In the genomic region with DNA sequence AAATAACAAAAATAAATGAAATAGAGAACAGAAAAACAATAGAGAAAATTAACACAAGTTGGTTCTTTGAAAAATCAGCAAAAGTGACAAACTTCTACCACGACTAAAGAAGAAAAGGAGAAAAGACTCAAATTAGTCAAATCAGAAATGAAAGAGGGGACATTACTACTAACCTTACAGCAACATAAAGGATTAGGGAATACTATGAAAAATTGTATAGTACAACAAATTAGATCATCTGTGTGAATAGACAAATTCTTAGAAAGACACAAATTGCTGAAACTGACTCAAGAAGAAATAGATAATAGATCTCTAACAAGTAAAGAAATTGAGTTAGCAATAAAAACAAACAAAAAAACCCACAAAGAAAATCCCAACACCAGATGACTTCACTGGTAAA, we compare ENCODE assay signal across 31 cellular contexts.
"Had no signal": no experiment of that assay in that cellular context is flagged by ENCODE, and none has a peak within 500 bp of the region (broad histone marks: within the 10 kb centered on the region; RNA-seq: fewer than 3 reads in every experiment).

No MANE protein-coding gene starts in this region.

- H3K4me1 ChIP-seq: body of pancreas, esophagus muscularis mucosa, foreskin keratinocyte, gastrocnemius medialis, heart left ventricle had no signal

- H3K27ac Mint-ChIP-seq: activated CD4-positive, alpha-beta memory T cell treated with anti-CD3 and anti-CD28 coated beads for 36 hours; activated CD4-positive, alpha-beta T cell treated with anti-CD3 and anti-CD28 coated beads for 36 hours; activated CD4-positive, alpha-beta T cell treated with anti-CD3 and anti-CD28 coated beads, Interleukin-2, amount 10 ng/mL, durations not matched to agents 24 days and 14 days; activated CD8-positive, alpha-beta memory T cell treated with anti-CD3 and anti-CD28 coated beads, Interleukin-2, amount 10 ng/mL, durations not matched to agents 7 days and 5 days; activated CD8-positive, alpha-beta T cell treated with anti-CD3 and anti-CD28 coated beads, Interleukin-2, amount 10 ng/mL, durations not matched to agents 7 days and 5 days; activated naive CD8-positive, alpha-beta T cell; effector memory CD8-positive, alpha-beta T cell; T-cell; T-helper 1 cell treated with Interleukin-12 subunit alpha and Interleukin-12 subunit beta and Interleukin-4 antibody, amounts not matched to agents 30 μg/mL and 1 μg/mL, for 36 hours had no signal

- H3K27ac ChIP-seq: body of pancreas, esophagus muscularis mucosa, foreskin keratinocyte, gastrocnemius medialis, heart left ventricle had no signal

- H3K36me3 ChIP-seq: esophagus muscularis mucosa, gastrocnemius medialis, heart left ventricle had no signal

- ATAC-seq: activated CD4-positive, alpha-beta T cell treated with anti-CD3 and anti-CD28 coated beads for 36 hours; activated CD8-positive, alpha-beta memory T cell treated with anti-CD3 and anti-CD28 coated beads, Interleukin-2, amount 10 ng/mL, durations not matched to agents 7 days and 5 days; activated CD8-positive, alpha-beta T cell treated with anti-CD3 and anti-CD28 coated beads, Interleukin-2, amount 10 ng/mL, durations not matched to agents 7 days and 5 days; body of pancreas; effector memory CD8-positive, alpha-beta T cell; foreskin keratinocyte; gastrocnemius medialis; heart left ventricle; T-cell had no signal

- H3K4me3 Mint-ChIP-seq: activated CD4-positive, alpha-beta memory T cell treated with anti-CD3 and anti-CD28 coated beads for 36 hours; activated CD4-positive, alpha-beta T cell treated with anti-CD3 and anti-CD28 coated beads for 36 hours; activated CD4-positive, alpha-beta T cell treated with anti-CD3 and anti-CD28 coated beads, Interleukin-2, amount 10 ng/mL, durations not matched to agents 24 days and 14 days; activated CD8-positive, alpha-beta memory T cell treated with anti-CD3 and anti-CD28 coated beads, Interleukin-2, amount 10 ng/mL, durations not matched to agents 7 days and 5 days; activated CD8-positive, alpha-beta T cell treated with anti-CD3 and anti-CD28 coated beads, Interleukin-2, amount 10 ng/mL, durations not matched to agents 7 days and 5 days; activated naive CD8-positive, alpha-beta T cell; effector memory CD8-positive, alpha-beta T cell; T-cell; T-helper 1 cell treated with Interleukin-12 subunit alpha and Interleukin-12 subunit beta and Interleukin-4 antibody, amounts not matched to agents 30 μg/mL and 1 μg/mL, for 36 hours had no signal

- H3K36me3 Mint-ChIP-seq: activated CD4-positive, alpha-beta memory T cell treated with anti-CD3 and anti-CD28 coated beads for 36 hours; activated naive CD8-positive, alpha-beta T cell; T-cell had no signal

- H3K27me3 Mint-ChIP-seq: activated CD4-positive, alpha-beta memory T cell treated with anti-CD3 and anti-CD28 coated beads for 36 hours; activated CD4-positive, alpha-beta T cell treated with anti-CD3 and anti-CD28 coated beads for 36 hours; activated CD4-positive, alpha-beta T cell treated with anti-CD3 and anti-CD28 coated beads, Interleukin-2, amount 10 ng/mL, durations not matched to agents 24 days and 14 days; activated CD8-positive, alpha-beta memory T cell treated with anti-CD3 and anti-CD28 coated beads, Interleukin-2, amount 10 ng/mL, durations not matched to agents 7 days and 5 days; activated naive CD8-positive, alpha-beta T cell; effector memory CD8-positive, alpha-beta T cell; T-cell had no signal

- DNase-seq: activated CD4-positive, alpha-beta T cell treated with anti-CD3 and anti-CD28 coated beads for 36 hours; activated CD4-positive, alpha-beta T cell treated with anti-CD3 and anti-CD28 coated beads, Interleukin-2, amount 10 ng/mL, durations not matched to agents 24 days and 14 days; activated CD4-positive, CD25-positive, alpha-beta regulatory T cell; activated CD4-positive, CD25-positive, alpha-beta regulatory T cell treated with anti-CD3 and anti-CD28 coated beads, Interleukin-2, amount 50 U/mL, for 72 hours; activated CD8-positive, alpha-beta memory T cell treated with anti-CD3 and anti-CD28 coated beads, Interleukin-2, amount 10 ng/mL, durations not matched to agents 7 days and 5 days; activated CD8-positive, alpha-beta memory T cell treated with anti-CD3 and anti-CD28 coated beads, Interleukin-2, amount 50 U/mL, for 4 hours; activated CD8-positive, alpha-beta T cell treated with anti-CD3 and anti-CD28 coated beads, Interleukin-2, amount 10 ng/mL, durations not matched to agents 7 days and 5 days; activated effector memory CD4-positive, alpha-beta T cell treated with Interleukin-2 at 50 U/mL for 16 hours; activated gamma-delta T cell treated with Interleukin-2 at 50 U/mL for 16 hours; activated naive CD4-positive, alpha-beta T cell treated with anti-CD3 and anti-CD28 coated beads, Interleukin-2, amount 50 U/mL, for 16 hours; activated naive CD4-positive, alpha-beta T cell treated with Interleukin-2 at 50 U/mL for 16 hours; activated T-cell treated with anti-CD3 and anti-CD28 coated beads, Interleukin-2, amount 50 U/mL, for 1 hour; amniotic stem cell; anterior cingulate cortex; body of pancreas; caudate nucleus; cortex of kidney; dermis blood vessel endothelial cell; effector CD4-positive, alpha-beta T cell; effector memory CD8-positive, alpha-beta T cell; erythroblast; foreskin keratinocyte; gastrocnemius medialis; glutamatergic neuron; heart left ventricle; SW 1271; T-cell had no signal

- H3K9me3 ChIP-seq: body of pancreas, esophagus muscularis mucosa, gastrocnemius medialis, heart left ventricle had no signal

- H3K4me1 Mint-ChIP-seq: T-cell had no signal

- H3K4me3 ChIP-seq: body of pancreas, esophagus muscularis mucosa, gastrocnemius medialis, heart left ventricle had no signal

- H3K27me3 ChIP-seq: body of pancreas, esophagus muscularis mucosa, foreskin keratinocyte, gastrocnemius medialis, heart left ventricle had no signal

- H3K9me3 Mint-ChIP-seq: effector memory CD8-positive, alpha-beta T cell had no signal
